Comparison of ENCODE assay signal across 8 cellular contexts in genomic region chr11:77046060-77046501, GRCh38. TPM values are rescaled to one million over a fixed set of nuclear protein-coding genes. Genes with fewer than 3 reads are reported as not detected.
DNase-seq lines count a peak whose midpoint lies in the region; ATAC-seq, FAIRE-seq and TF ChIP-seq lines count a peak whose summit lies in the region.

No MANE protein-coding gene starts in this region.

- intact Hi-C loops in ovary (cut with DNase I): loop anchor here in 3 of 4 donors (2.0 to 10.0 kb wide), 5 partner anchors 43 to 311 kb away; no protein-coding TSS in a partner anchor

- H3K36me3 ChIP-seq in ovary: no peaks in the 10 kb centered on the region

- H3K27me3 Mint-ChIP-seq in activated T-cell treated with anti-CD3 and anti-CD28 coated beads, Interleukin-2, amount 50 U/mL, for 72 hours (ENCODE audit: low read depth): peaks cover 17% of the 10 kb centered on the region

- peak overlapping the region; percentile 49 to 57 for H3K4me3 Mint-ChIP-seq in activated T-cell treated with anti-CD3 and anti-CD28 coated beads, Interleukin-2, amount 50 U/mL, for 72 hours

- TF ChIP-seq CTCF in fibroblast of pulmonary artery (IDR thresholded peaks at IDR 0.05; ENCODE audit: low read length, missing control alignments) (peak; percentile 31), ovary (IDR thresholded peaks at IDR 0.05) (peak; percentile 62 to 72 (median 68))

- no peaks in the 10 kb centered on the region for H3K36me3 Mint-ChIP-seq in activated T-cell treated with anti-CD3 and anti-CD28 coated beads, Interleukin-2, amount 50 U/mL, for 72 hours (ENCODE audit: insufficient read depth in 2 of 2)

- no peaks in the 10 kb centered on the region for H3K9me3 Mint-ChIP-seq in activated T-cell treated with anti-CD3 and anti-CD28 coated beads, Interleukin-2, amount 50 U/mL, for 72 hours

- TF ChIP-seq EP300 in ovary (IDR thresholded peaks at IDR 0.05): no peak

- no peaks in the 10 kb centered on the region for H3K9me3 ChIP-seq in ovary

- H3K27me3 ChIP-seq in ovary: no peaks in the 10 kb centered on the region

- no peak for FAIRE-seq in urothelium cell line (lab: Jason Lieb, UNC)

- WGBS in ovary, 3 donors: 2 to 6% (median 3%) methylated on average over 31 to 39 of the region's 39 CpGs

- peak overlapping the region; percentile 11 for H3K27ac Mint-ChIP-seq in activated T-cell treated with anti-CD3 and anti-CD28 coated beads, Interleukin-2, amount 50 U/mL, for 72 hours

- peak; percentile 54 for ATAC-seq in GM18868 (IDR thresholded peaks at IDR 0.05; ENCODE audit: unreplicated experiment)
- peak; percentile 62 to 65 for ATAC-seq in activated T-cell treated with anti-CD3 and anti-CD28 coated beads, Interleukin-2, amount 50 U/mL, for 72 hours (replicated peaks in 1 of 2)
- no peak for ATAC-seq in HG02571 (IDR thresholded peaks at IDR 0.05; ENCODE audit: unreplicated experiment)

- no peak overlapping the region for H3K27ac ChIP-seq in ovary

- no peak overlapping the region for H3K4me3 ChIP-seq in fibroblast of pulmonary artery (replicated peaks; ENCODE audit: low read depth, low read length)
- no peak overlapping the region for H3K4me3 ChIP-seq in ovary

- in situ Hi-C loops in ACHN (cut with HindIII; ENCODE audit: low pct_ligation_motif_present, low pct_unique_long_range_greater_than_20kb, low sequenced_read_pairs): no loop called here

- TF ChIP-seq POLR2A in ovary (IDR thresholded peaks at IDR 0.05): no peak

- peaks cover 4% of the 10 kb centered on the region for H3K4me1 ChIP-seq in ovary (ENCODE audit: insufficient read depth)

- DNase-seq in ACHN (peak; percentile 42), NCI-H510A (lab: John Stamatoyannopoulos, UW) (peak; percentile 38), fibroblast of pulmonary artery (ENCODE audit: low read depth) (peak; percentile 13), ovary (peak in 4 of 5 donors; percentile 48 to 69 (median 57)), urothelium cell line (ENCODE audit: low spot score) (no peak)
- DNase-seq in activated T-cell treated with anti-CD3 and anti-CD28 coated beads, Interleukin-2, amount 50 U/mL, for 72 hours: peak; percentile 74 to 81

- H3K4me1 Mint-ChIP-seq in activated T-cell treated with anti-CD3 and anti-CD28 coated beads, Interleukin-2, amount 50 U/mL, for 72 hours (ENCODE audit: low read depth): peaks cover 15% of the 10 kb centered on the region

RNA-seq across cellular contexts. Expression of gene B3GNT6, which starts 11.9 kb away (rescaled TPM):
- not detected for total RNA-seq in activated T-cell treated with anti-CD3 and anti-CD28 coated beads, Interleukin-2, amount 50 U/mL, for 72 hours
- total RNA-seq in ovary: under 1 TPM in 1 of 7 donors, not detected in 6; 0.83 TPM
- not detected for polyA plus RNA-seq in ovary

RNA-seq across cellular contexts. Expression of gene CAPN5, which starts 20.7 kb away (rescaled TPM):
- 1 to 10 TPM; 1.0 to 1.1 TPM for total RNA-seq in activated T-cell treated with anti-CD3 and anti-CD28 coated beads, Interleukin-2, amount 50 U/mL, for 72 hours
- total RNA-seq in ovary: 10 to 100 TPM in 5 of 7 donors, 1 to 10 TPM in 2; 3.0 to 82.2 (median 23.7) TPM
- polyA plus RNA-seq in ovary: 10 to 100 TPM in 1 of 2 donors, 1 to 10 TPM in 1; 7.0 to 13.2 TPM

RNA-seq across cellular contexts. Expression of gene OMP, which starts 56.6 kb away (rescaled TPM):
- total RNA-seq in activated T-cell treated with anti-CD3 and anti-CD28 coated beads, Interleukin-2, amount 50 U/mL, for 72 hours: not detected
- 1 to 10 TPM in 4 of 7 donors, under 1 TPM in 1, not detected in 2; 0.55 to 1.8 (median 1.6) TPM for total RNA-seq in ovary
- polyA plus RNA-seq in ovary: not detected
